Comparison of ENCODE assay signal across 5 cellular contexts in genomic region chr7:64219710-64220298, GRCh38. TPM values are rescaled to one million over a fixed set of nuclear protein-coding genes. Genes with fewer than 3 reads are reported as not detected.
"Had no signal": no experiment of that assay in that cellular context is flagged by ENCODE, and none has a peak within 500 bp of the region (broad histone marks: within the 10 kb centered on the region; RNA-seq: fewer than 3 reads in every experiment).

No MANE protein-coding gene starts in this region.

RNA-seq across cellular contexts. Expression of gene ZNF679, which starts 8.5 kb away (rescaled TPM):
- total RNA-seq: HepG2, HT-29, HT1080, IMR-90 had no signal
- polyA plus RNA-seq: HepG2, IgD-negative memory B cell, IMR-90 had no signal

RNA-seq across cellular contexts. Expression of gene ZNF735, which starts 12.8 kb away (rescaled TPM):
- total RNA-seq: HepG2, HT-29, HT1080, IMR-90 had no signal
- polyA plus RNA-seq: HepG2, IgD-negative memory B cell, IMR-90 had no signal
